In genomic region chr13:100986571-100986970, GRCh38 we compare ENCODE assay signal across 8 cellular contexts.
"Had no signal": no experiment of that assay in that cellular context is flagged by ENCODE, and none has a peak within 500 bp of the region (broad histone marks: within the 10 kb centered on the region; RNA-seq: fewer than 3 reads in every experiment).

No MANE protein-coding gene starts in this region.

- H3K9ac ChIP-seq: GM23248 had no signal

- FAIRE-seq: H1, H54, HTR-8/SVneo had no signal

- H3K27ac Mint-ChIP-seq: H9, IgD-negative memory B cell had no signal

- DNase-seq: GM23248, H9, HCEC 1CT, KBM-7 had no signal

- H3K4me3 ChIP-seq: GM23248 had no signal

- H3K36me3 Mint-ChIP-seq: IgD-negative memory B cell had no signal

- H2AFZ ChIP-seq: GM23248 had no signal

- H3K4me1 Mint-ChIP-seq: IgD-negative memory B cell had no signal

- H3K4me3 Mint-ChIP-seq: H9, IgD-negative memory B cell had no signal

- H3K27ac ChIP-seq: GM23248 had no signal
